8 cellular contexts compared by ENCODE assay signal in the genomic region with DNA sequence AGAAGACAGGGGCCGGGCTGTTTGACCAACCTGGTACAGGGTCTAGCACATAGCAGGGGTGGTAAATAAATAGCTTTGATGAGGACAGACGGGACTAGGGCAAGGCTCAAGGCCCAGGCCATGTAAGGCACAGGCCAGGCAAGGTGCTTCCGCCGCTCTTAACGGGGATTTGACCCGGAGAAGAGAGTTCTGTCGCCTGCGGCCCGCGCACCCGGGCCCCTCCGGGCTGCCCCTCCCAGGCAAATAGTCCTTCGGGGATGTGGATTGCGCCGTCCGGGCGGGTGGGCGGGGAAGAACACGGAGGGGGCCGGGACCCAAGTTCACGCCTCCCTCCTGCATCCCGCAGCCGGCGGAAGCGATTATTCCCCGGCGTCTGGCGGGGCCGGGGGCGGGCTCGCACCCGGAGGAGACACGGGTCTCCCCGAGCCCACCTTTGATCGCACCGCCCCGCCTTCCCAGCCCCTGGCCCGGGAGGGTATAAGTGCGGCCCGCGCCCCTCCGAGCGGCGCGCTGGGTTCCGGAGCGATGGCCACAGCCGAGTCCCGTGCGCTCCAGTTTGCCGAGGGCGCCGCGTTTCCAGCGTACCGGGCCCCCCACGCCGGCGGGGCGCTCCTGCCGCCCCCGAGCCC. TPM values are rescaled to one million over a fixed set of nuclear protein-coding genes. Genes with fewer than 3 reads are reported as not detected.
DNase-seq lines count a peak whose midpoint lies in the region; ATAC-seq and TF ChIP-seq lines count a peak whose summit lies in the region.

TSS of gene MIXL1 (plus strand) at position 508 of the 629 bp plus-strand sequence. CDS start at position 526, 18 bp downstream.

- peak; percentile 24 to 25 for ATAC-seq in activated CD4-positive, CD25-positive, alpha-beta regulatory T cell treated with anti-CD3 and anti-CD28 coated beads, Interleukin-2, amount 50 U/mL, for 24 hours
- peak in 3 of 4 donors; percentile 22 to 33 (median 31) for ATAC-seq in heart left ventricle

- WGBS in heart left ventricle, 4 donors, result 4 to 9% (median 6%) methylated on average over 25 to 62 of the region's 62 CpGs

- peak within 1 kb of the TSS; percentile 41 for H3K9ac ChIP-seq in SU-DHL-6 (ENCODE audit: low read length)
- peak within 1 kb of the TSS in 1 of 3 donors; percentile 25 for H3K9ac ChIP-seq in skeletal muscle tissue (ENCODE audit: low read depth in 1 of 3, low read length in 3 of 3)

- no peaks in the 10 kb centered on the region for H3K36me3 ChIP-seq in SU-DHL-6 (ENCODE audit: low read length)
- H3K36me3 ChIP-seq in heart left ventricle, result no peaks in the 10 kb centered on the region
- H3K36me3 ChIP-seq in skeletal muscle tissue (ENCODE audit: control insufficient read depth in 3 of 3, insufficient read depth in 3 of 3, low read length in 3 of 3), result no peaks in the 10 kb centered on the region

- H2AFZ ChIP-seq in SU-DHL-6 (ENCODE audit: low read depth, low read length, severe bottlenecking), result peak within 1 kb of the TSS; percentile 58

- no peaks in the 10 kb centered on the region for H4K20me1 ChIP-seq in SU-DHL-6 (ENCODE audit: low read depth, low read length)

- peaks cover 0 to 12% (median 3%) of the 10 kb centered on the region in 12 donors for H3K4me1 ChIP-seq in heart left ventricle
- peaks cover 3 to 4% (median 3%) of the 10 kb centered on the region in 3 donors for H3K4me1 ChIP-seq in skeletal muscle tissue (ENCODE audit: control insufficient read depth in 3 of 3, insufficient read depth in 3 of 3, low read length in 3 of 3)

- H3K4me3 ChIP-seq in HFF-Myc (replicated peaks; ENCODE audit: low read depth, low read length) (peak within 1 kb of the TSS; percentile 33), SU-DHL-6 (ENCODE audit: insufficient read depth, low read length, poor library complexity, severe bottlenecking) (peak within 1 kb of the TSS; percentile 45), heart left ventricle (peak within 1 kb of the TSS in 11 of 12 donors; percentile 30 to 61 (median 51)), skeletal muscle tissue (ENCODE audit: low read length in 3 of 3) (peak within 1 kb of the TSS in 2 of 3 donors; percentile 29 to 32)

- no peaks in the 10 kb centered on the region for H3K9me2 ChIP-seq in SU-DHL-6 (replicated peaks; ENCODE audit: insufficient read depth, low read length)

- no peak within 1 kb of the TSS for H3K27ac ChIP-seq in SU-DHL-6 (ENCODE audit: low read depth, low read length)
- H3K27ac ChIP-seq in heart left ventricle, result no peak within 1 kb of the TSS
- H3K27ac ChIP-seq in skeletal muscle tissue (ENCODE audit: low read depth, low read length), result no peak within 1 kb of the TSS

- DNase-seq in activated CD4-positive, CD25-positive, alpha-beta regulatory T cell (lab: John Stamatoyannopoulos, UW), result no peak
- DNase-seq in HFF-Myc (ENCODE audit: extremely low read depth, low read depth) (no peak), heart left ventricle (no peak), NCI-H2171 treated with DMSO at 0.1 percent for 48 hours (lab: John Stamatoyannopoulos, UW) (no peak), NCI-H187 (lab: John Stamatoyannopoulos, UW) (no peak)

- H3F3A ChIP-seq in SU-DHL-6 (ENCODE audit: insufficient read depth), result peaks cover 15% of the 10 kb centered on the region

- H3K79me2 ChIP-seq in SU-DHL-6 (ENCODE audit: insufficient read depth, low read length), result no peaks in the 10 kb centered on the region

- no peaks in the 10 kb centered on the region for H3K27me3 ChIP-seq in SU-DHL-6 (ENCODE audit: low read length)
- H3K27me3 ChIP-seq in heart left ventricle, result peaks cover 0 to 26% (median 8%) of the 10 kb centered on the region in 9 donors
- peaks cover 11 to 21% (median 21%) of the 10 kb centered on the region in 3 donors for H3K27me3 ChIP-seq in skeletal muscle tissue (ENCODE audit: control insufficient read depth in 3 of 3, insufficient read depth in 3 of 3, low read length in 3 of 3)

- no peak for TF ChIP-seq POLR2A in heart left ventricle (IDR thresholded peaks at IDR 0.05)

- H3K9me3 ChIP-seq in SU-DHL-6 (ENCODE audit: insufficient read depth, low read length), result no peaks in the 10 kb centered on the region
- no peaks in the 10 kb centered on the region for H3K9me3 ChIP-seq in heart left ventricle
- no peaks in the 10 kb centered on the region for H3K9me3 ChIP-seq in skeletal muscle tissue (ENCODE audit: control insufficient read depth in 3 of 3, low read length in 3 of 3)

- intact Hi-C loops in heart left ventricle (cut with DNase I), result no loop called here

- H3K4me2 ChIP-seq in SU-DHL-6 (ENCODE audit: low read depth, low read length, poor library complexity, severe bottlenecking), result peak within 1 kb of the TSS; percentile 63

- TF ChIP-seq CTCF in HFF-Myc (IDR thresholded peaks at IDR 0.05; ENCODE audit: low read depth, low read length, missing control alignments) (no peak), SU-DHL-6 (IDR thresholded peaks at IDR 0.05; ENCODE audit: insufficient read depth, low read length, poor library complexity, severe bottlenecking) (no peak), heart left ventricle (IDR thresholded peaks at IDR 0.05) (no peak)

RNA-seq across cellular contexts. Expression of gene MIXL1, which starts in this region (rescaled TPM):
- total RNA-seq in heart left ventricle (under 1 TPM in 2 of 9 donors, not detected in 7; 0.32 to 0.84 TPM), skeletal muscle tissue (not detected)
- polyA plus RNA-seq in heart left ventricle, result under 1 TPM in 1 of 2 donors, not detected in 1; 0.06 TPM

Comparison
In these comparisons a context has a peak if more than half of its experiments do, and no peak if none do; other contexts are left out.
1. Peak in ATAC-seq and H3K4me3 ChIP-seq in heart left ventricle; RNA of the gene not detected or under 1 TPM.